In the genomic region with DNA sequence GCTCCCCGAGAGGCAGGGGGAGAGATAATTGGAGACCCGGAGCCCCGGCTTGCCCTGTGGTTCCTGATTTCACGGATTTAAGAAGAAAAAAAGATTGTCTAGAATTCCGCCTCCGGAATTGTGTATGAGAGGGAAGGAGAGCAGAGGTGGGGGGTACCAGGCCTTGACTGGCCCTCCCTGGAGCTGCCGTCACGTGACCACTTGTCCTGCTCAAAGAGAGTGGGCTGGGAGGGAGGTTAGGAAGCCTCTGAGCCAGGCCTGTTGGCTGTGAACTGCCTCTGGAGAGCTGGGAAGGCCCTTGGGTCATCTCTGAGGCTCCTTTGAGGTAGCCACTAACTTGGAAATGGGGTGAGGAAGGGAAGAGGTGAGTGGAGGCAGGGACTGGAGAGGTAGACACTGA, we compare ENCODE assay signal across 22 cellular contexts.
A peak's percentile ranks its signal among the peaks of the same experiment; 100 is the strongest.
DNase-seq lines count a peak whose midpoint lies in the region; ATAC-seq, FAIRE-seq and TF ChIP-seq lines count a peak whose summit lies in the region.
"Had no signal": no experiment of that assay in that cellular context is flagged by ENCODE, and none has a peak within 500 bp of the region (broad histone marks: within the 10 kb centered on the region; RNA-seq: fewer than 3 reads in every experiment).

No MANE protein-coding gene starts in this region.

- ATAC-seq in HepG2 (no peak), right lobe of liver (no peak)
- ATAC-seq: A549 had no signal

- peaks cover 31% of the 10 kb centered on the region for H3K27me3 Mint-ChIP-seq in astrocyte (ENCODE audit: low read depth, unreplicated experiment)
- H3K27me3 Mint-ChIP-seq in endodermal cell (ENCODE audit: insufficient read depth) = no peaks in the 10 kb centered on the region

- H3K4me1 Mint-ChIP-seq in astrocyte (ENCODE audit: low read depth, unreplicated experiment) (no peaks in the 10 kb centered on the region), endodermal cell (peaks cover 7% of the 10 kb centered on the region)
- H3K4me1 Mint-ChIP-seq: CD4-positive, alpha-beta memory T cell had no signal

- H3K9me3 ChIP-seq in HepG2 (ENCODE audit: low read length) (no peaks in the 10 kb centered on the region), right lobe of liver (no peaks in the 10 kb centered on the region), astrocyte (ENCODE audit: insufficient read depth, low read depth, low read length) (no peaks in the 10 kb centered on the region), endodermal cell (ENCODE audit: control insufficient read depth, low read length) (no peaks in the 10 kb centered on the region)
- H3K9me3 ChIP-seq: A549 had no signal

- intact Hi-C loops in HepG2 (cut with micrococcal nuclease; ENCODE audit: unreplicated experiment) = loop anchor here (1.0 kb wide), 1 partner anchor 10 kb away; no protein-coding TSS in a partner anchor
- intact Hi-C loops in right lobe of liver (cut with DNase I) = no loop called here

- H3K79me2 ChIP-seq in HepG2 (ENCODE audit: insufficient read depth, low read length) (no peaks in the 10 kb centered on the region), astrocyte (ENCODE audit: insufficient read depth, low read length) (no peaks in the 10 kb centered on the region)

- TF ChIP-seq POLR2A in HepG2 (IDR thresholded peaks at IDR 0.05; ENCODE audit: insufficient read depth in 1 of 2, low read depth in 2 of 2, low read length in 2 of 2) (no peak), right lobe of liver (IDR thresholded peaks at IDR 0.05) (no peak)

- H2AFZ ChIP-seq in HepG2 (ENCODE audit: low read length) (no peak overlapping the region), astrocyte (ENCODE audit: low read depth, low read length) (no peak overlapping the region)
- H2AFZ ChIP-seq: GM23248 had no signal

- H3K4me3 ChIP-seq in HepG2 (replicated peaks in 1 of 3; ENCODE audit: insufficient read depth in 1 of 3, low read depth in 2 of 3, low read length in 3 of 3) = no peak overlapping the region
- H3K4me3 ChIP-seq in right lobe of liver = no peak overlapping the region
- no peak overlapping the region for H3K4me3 ChIP-seq in astrocyte (ENCODE audit: insufficient read depth, low read depth, low read length)
- H3K4me3 ChIP-seq in endodermal cell (ENCODE audit: low read length) = no peak overlapping the region
- H3K4me3 ChIP-seq: A549, GM23248 had no signal

- no peak for TF ChIP-seq RAD21 in HepG2 (CRISPR knock-in tag; IDR thresholded peaks at IDR 0.05)

- TF ChIP-seq CTCF in HepG2 (CRISPR knock-in tag; IDR thresholded peaks at IDR 0.05) = no peak
- TF ChIP-seq CTCF in right lobe of liver (IDR thresholded peaks at IDR 0.05) = no peak
- TF ChIP-seq CTCF in astrocyte (IDR thresholded peaks at IDR 0.05; ENCODE audit: insufficient read depth, low read depth, low read length) = no peak
- TF ChIP-seq CTCF in endodermal cell (conservative IDR thresholded peaks at IDR 0.05) = no peak

- H3K27ac Mint-ChIP-seq in astrocyte (ENCODE audit: unreplicated experiment) (peak overlapping the region; percentile 50), endodermal cell (peak overlapping the region; percentile 1)
- H3K27ac Mint-ChIP-seq: CD4-positive, alpha-beta memory T cell had no signal

- in situ Hi-C loops in HepG2 (cut with HindIII; ENCODE audit: extremely low pct_ligation_motif_present, low pct_unique_long_range_greater_than_20kb) = no loop called here

- FAIRE-seq in HepG2 (lab: Jason Lieb, UNC) (no peak), astrocyte (lab: Jason Lieb, UNC) (no peak)
- FAIRE-seq: A549, GM12892, H1 had no signal

- CTCF ChIA-PET in HepG2 (lab: Yijun Ruan, JAX; ENCODE audit: low intra/inter-chr PET ratio, low total read pairs) = no interaction called here

- H3K9ac ChIP-seq in HepG2 (ENCODE audit: insufficient read depth, low read depth, low read length) = no peak overlapping the region
- no peak overlapping the region for H3K9ac ChIP-seq in astrocyte (ENCODE audit: low read length)
- H3K9ac ChIP-seq in endodermal cell (ENCODE audit: extremely low read depth, low read length, poor library complexity, severe bottlenecking) = no peak overlapping the region
- H3K9ac ChIP-seq: GM23248 had no signal

- H3K4me2 ChIP-seq in HepG2 (ENCODE audit: low read depth, low read length) (no peak overlapping the region), astrocyte (ENCODE audit: low read length) (no peak overlapping the region)
- H3K4me2 ChIP-seq: A549 had no signal

- BruUV-seq in HepG2 (replicated peaks; lab: Mats Ljungman, UMichigan) = no TSS peak

- POLR2A ChIA-PET in HepG2 (lab: Yijun Ruan, JAX) = no interaction called here

- H3K4me3 Mint-ChIP-seq in astrocyte (ENCODE audit: unreplicated experiment) = no peak overlapping the region
- H3K4me3 Mint-ChIP-seq in endodermal cell = no peak overlapping the region
- H3K4me3 Mint-ChIP-seq: CD4-positive, alpha-beta memory T cell had no signal

- H3K27ac ChIP-seq in HepG2 (ENCODE audit: extremely low read length, insufficient read depth, low read length) (no peak overlapping the region), right lobe of liver (no peak overlapping the region), astrocyte (ENCODE audit: low read depth, low read length) (no peak overlapping the region), endodermal cell (ENCODE audit: low read depth, low read length) (no peak overlapping the region)
- H3K27ac ChIP-seq: A549, GM23248 had no signal

- H3K36me3 Mint-ChIP-seq in astrocyte (ENCODE audit: low read depth, unreplicated experiment) = no peaks in the 10 kb centered on the region
- no peaks in the 10 kb centered on the region for H3K36me3 Mint-ChIP-seq in endodermal cell (ENCODE audit: low read depth)
- H3K36me3 Mint-ChIP-seq: CD4-positive, alpha-beta memory T cell had no signal

- no peak for DNase-seq in HepG2 (ENCODE audit: low spot score)
- DNase-seq in right lobe of liver = no peak
- DNase-seq in astrocyte (ENCODE audit: low read depth) = no peak
- no peak for DNase-seq in endodermal cell
- no peak for DNase-seq in stimulated activated CD4-positive, alpha-beta T cell treated with anti-CD3 and anti-CD28 coated beads, Interleukin-12 subunit alpha, Interleukin-12 subunit beta, amount 100 ng/mL, for 4 hours
- DNase-seq in NCI-H2107 (lab: John Stamatoyannopoulos, UW) = no peak
- DNase-seq in AG08396 (ENCODE audit: low spot score) = no peak
- DNase-seq: 8988T; ACHN; C1 segment of cervical spinal cord; Calu3; CD4-positive, alpha-beta memory T cell; COR-L47; DMS53; DMS79 treated with DMSO at 0.1 percent for 48 hours; GF-D8; GM23248; H7; HCEC 1CT had no signal

- no peaks in the 10 kb centered on the region for H3K4me1 ChIP-seq in HepG2 (ENCODE audit: insufficient read depth, low read length)
- no peaks in the 10 kb centered on the region for H3K4me1 ChIP-seq in right lobe of liver
- no peaks in the 10 kb centered on the region for H3K4me1 ChIP-seq in astrocyte (ENCODE audit: insufficient read depth, low read length)
- no peaks in the 10 kb centered on the region for H3K4me1 ChIP-seq in endodermal cell (ENCODE audit: control insufficient read depth, insufficient read depth, low read length)
- H3K4me1 ChIP-seq: A549 had no signal

- H3K27me3 ChIP-seq in HepG2 (ENCODE audit: control insufficient read depth in 1 of 2, insufficient read depth in 2 of 2, low read length in 2 of 2) = no peaks in the 10 kb centered on the region
- H3K27me3 ChIP-seq in right lobe of liver = no peaks in the 10 kb centered on the region
- H3K27me3 ChIP-seq in astrocyte (ENCODE audit: insufficient read depth, low read length) = no peaks in the 10 kb centered on the region
- no peaks in the 10 kb centered on the region for H3K27me3 ChIP-seq in endodermal cell (ENCODE audit: control insufficient read depth, insufficient read depth, low read length, poor library complexity, severe bottlenecking)

- H4K20me1 ChIP-seq in HepG2 (ENCODE audit: insufficient read depth, low read length) (no peaks in the 10 kb centered on the region), astrocyte (ENCODE audit: insufficient read depth, low read length) (no peaks in the 10 kb centered on the region)

- 7% methylated on average over 8 of the region's 8 CpGs for WGBS in HepG2 (ENCODE audit: low lambda C conversion rate)
- 27% methylated on average over 5 of the region's 8 CpGs for WGBS in right lobe of liver (ENCODE audit: insufficient coverage, low coverage, low lambda C conversion rate, missing lambda C conversion rate)
- 92 to 96% methylated on average over 4 to 8 of the region's 8 CpGs for WGBS in endodermal cell (ENCODE audit: insufficient coverage in 1 of 2, insufficient read length in 1 of 2), 2 experiments

- H3K9me3 Mint-ChIP-seq in astrocyte (ENCODE audit: unreplicated experiment) (no peaks in the 10 kb centered on the region), endodermal cell (no peaks in the 10 kb centered on the region)

- H3K36me3 ChIP-seq in HepG2 (replicated peaks in 1 of 2; ENCODE audit: control insufficient read depth in 1 of 2, insufficient read depth in 2 of 2, low read length in 2 of 2) (no peaks in the 10 kb centered on the region), right lobe of liver (no peaks in the 10 kb centered on the region), astrocyte (ENCODE audit: insufficient read depth, low read length) (no peaks in the 10 kb centered on the region), endodermal cell (ENCODE audit: control insufficient read depth, insufficient read depth, low read length) (no peaks in the 10 kb centered on the region)

- TF ChIP-seq EP300 in HepG2 (IDR thresholded peaks at IDR 0.05; ENCODE audit: low read depth in 2 of 2, low read length in 2 of 2) (no peak), HepG2 (CRISPR knock-in tag; IDR thresholded peaks at IDR 0.05; ENCODE audit: borderline replicate concordance) (no peak)

TF ChIP-seq in HepG2, 621 proteins besides CTCF, POLR2A, EP300 and RAD21 (continues in another document):
- TF ChIP-seq FLYWCH1 (CRISPR knock-in tag; IDR thresholded peaks at IDR 0.05) (no peak), RAD51 (IDR thresholded peaks at IDR 0.05; ENCODE audit: borderline replicate concordance) (peak; percentile 58; the same call in 1 of the 2 replicates), RFX1 (IDR thresholded peaks at IDR 0.05) (no peak), ZSCAN30 (CRISPR knock-in tag; IDR thresholded peaks at IDR 0.05) (no peak)
- TF ChIP-seq, protein P1, sequence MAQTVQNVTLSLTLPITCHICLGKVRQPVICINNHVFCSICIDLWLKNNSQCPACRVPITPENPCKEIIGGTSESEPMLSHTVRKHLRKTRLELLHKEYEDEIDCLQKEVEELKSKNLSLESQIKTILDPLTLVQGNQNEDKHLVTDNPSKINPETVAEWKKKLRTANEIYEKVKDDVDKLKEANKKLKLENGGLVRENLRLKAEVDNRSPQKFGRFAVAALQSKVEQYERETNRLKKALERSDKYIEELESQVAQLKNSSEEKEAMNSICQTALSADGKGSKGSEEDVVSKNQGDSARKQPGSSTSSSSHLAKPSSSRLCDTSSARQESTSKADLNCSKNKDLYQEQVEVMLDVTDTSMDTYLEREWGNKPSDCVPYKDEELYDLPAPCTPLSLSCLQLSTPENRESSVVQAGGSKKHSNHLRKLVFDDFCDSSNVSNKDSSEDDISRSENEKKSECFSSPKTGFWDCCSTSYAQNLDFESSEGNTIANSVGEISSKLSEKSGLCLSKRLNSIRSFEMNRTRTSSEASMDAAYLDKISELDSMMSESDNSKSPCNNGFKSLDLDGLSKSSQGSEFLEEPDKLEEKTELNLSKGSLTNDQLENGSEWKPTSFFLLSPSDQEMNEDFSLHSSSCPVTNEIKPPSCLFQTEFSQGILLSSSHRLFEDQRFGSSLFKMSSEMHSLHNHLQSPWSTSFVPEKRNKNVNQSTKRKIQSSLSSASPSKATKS (CRISPR knock-in tag; IDR thresholded peaks at IDR 0.05) = no peak
